In the genomic region with DNA sequence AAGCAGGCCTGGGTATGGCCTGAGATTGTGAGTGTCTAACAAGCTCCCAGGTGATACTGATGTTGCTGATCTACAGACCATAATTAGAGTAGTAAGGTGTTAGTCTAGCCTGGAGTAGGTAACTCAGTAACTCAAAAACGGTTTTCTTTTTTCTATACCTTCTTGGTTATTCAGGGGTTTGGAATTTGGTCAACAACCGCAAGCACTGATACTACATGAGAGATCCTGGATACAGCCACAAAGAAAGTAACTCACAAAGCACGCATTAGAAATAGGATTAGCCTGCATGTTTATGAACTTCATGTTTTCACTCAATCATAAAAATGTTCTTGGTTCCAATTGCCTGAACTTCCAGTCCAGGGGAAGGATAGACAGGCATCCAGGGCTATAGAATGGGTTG, we compare ENCODE assay signal across 23 cellular contexts.
DNase-seq lines count a peak whose midpoint lies in the region; ATAC-seq, FAIRE-seq and TF ChIP-seq lines count a peak whose summit lies in the region.
"Had no signal": no experiment of that assay in that cellular context is flagged by ENCODE, and none has a peak within 500 bp of the region (broad histone marks: within the 10 kb centered on the region; RNA-seq: fewer than 3 reads in every experiment).

No MANE protein-coding gene starts in this region.

- ATAC-seq in HG03139 (IDR thresholded peaks at IDR 0.05; ENCODE audit: unreplicated experiment), result no peak
- ATAC-seq: A549 had no signal

- DNase-seq in A172 (ENCODE audit: low spot score) (peak; percentile 20), HT1080 (ENCODE audit: low read depth) (peak; percentile 45), RCC 7860 (ENCODE audit: low spot score) (peak; percentile 49), retinal pigment epithelial cell (ENCODE audit: low read depth) (peak; percentile 12), NCI-H345 treated with DMSO at 0.1 percent for 48 hours (lab: John Stamatoyannopoulos, UW; ENCODE audit: unreplicated experiment) (no peak)
- DNase-seq in activated T-cell treated with anti-CD3 and anti-CD28 coated beads, Interleukin-2, amount 50 U/mL, for 48 hours, result no peak
- DNase-seq: ACHN; AML-193; BE2C; CD4-positive, alpha-beta T cell; CD8-positive, alpha-beta memory T cell; DMS53; DMS79 treated with DMSO at 0.1 percent for 48 hours; GF-D8; GOT3; HFFc6 had no signal

- no peak for TF ChIP-seq CTCF in retinal pigment epithelial cell (conservative IDR thresholded peaks at IDR 0.05; ENCODE audit: low read depth, low read length)

- H3K4me3 ChIP-seq in retinal pigment epithelial cell (ENCODE audit: low read length), result no peak overlapping the region
- H3K4me3 ChIP-seq: A549; BLaER1 treated with 17β-estradiol and CSF1 and Interleukin-3, amounts not matched to agents 10 nM and 100 nM; HAP-1 had no signal

- no peak for FAIRE-seq in RCC 7860 (lab: Jason Lieb, UNC)
- FAIRE-seq: A549, GM12891, GM18507, H54 had no signal

Comparison
In these comparisons a context has a peak if more than half of its experiments do, and no peak if none do; other contexts are left out.
1. DNase-seq: peak in A172 (single experiment), HT1080 (single experiment), RCC 7860 (single experiment) and retinal pigment epithelial cell (single experiment); none in activated T-cell treated with anti-CD3 and anti-CD28 coated beads, Interleukin-2, amount 50 U/mL, for 48 hours (0 of 2) and NCI-H345 treated with DMSO at 0.1 percent for 48 hours (single experiment).